26 cellular contexts compared by ENCODE assay signal in the genomic region with DNA sequence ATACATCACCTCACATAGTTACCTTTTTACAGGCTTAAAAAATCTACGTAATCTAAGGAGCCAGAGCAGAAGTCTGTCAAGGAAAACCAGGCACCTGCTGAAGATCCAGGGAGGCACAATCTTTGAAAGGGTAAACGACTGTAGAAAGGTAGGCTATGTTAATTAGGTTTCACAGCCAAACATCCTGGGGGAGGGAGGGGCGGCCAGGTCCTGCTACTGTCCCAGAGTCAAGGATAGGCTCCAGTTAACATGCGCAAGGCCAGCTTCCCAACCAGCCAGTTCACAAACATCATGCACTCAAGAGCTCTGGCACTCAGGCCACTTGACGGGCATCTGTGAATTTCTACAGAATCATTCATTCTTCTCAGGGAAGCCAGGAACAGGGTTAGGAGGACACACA.
"Had no signal": no experiment of that assay in that cellular context is flagged by ENCODE, and none has a peak within 500 bp of the region (broad histone marks: within the 10 kb centered on the region; RNA-seq: fewer than 3 reads in every experiment).

No MANE protein-coding gene starts in this region.

- H3K4me1 ChIP-seq: breast epithelium, esophagus squamous epithelium had no signal

- H3K4me3 ChIP-seq: breast epithelium, esophagus squamous epithelium, heart right ventricle, left lung, lower lobe of right lung, ovary, skin epidermis, stomach, tibial artery had no signal

- H3K9me3 Mint-ChIP-seq: activated CD4-positive, alpha-beta memory T cell treated with anti-CD3 and anti-CD28 coated beads, Interleukin-2, amount 10 ng/mL, durations not matched to agents 7 days and 5 days; activated CD4-positive, alpha-beta T cell treated with anti-CD3 and anti-CD28 coated beads, Interleukin-2, amount 10 ng/mL, durations not matched to agents 7 days and 5 days; dendritic cell treated with granulocyte-macrophage colony-stimulating factor and Interleukin-4, amounts not matched to agents 40 ng/mL and 50 ng/mL, for 4 days; nephron progenitor cell; T-helper 1 cell treated with Interleukin-12 subunit alpha and Interleukin-12 subunit beta and Interleukin-4 antibody, amounts not matched to agents 30 μg/mL and 1 μg/mL, for 36 hours had no signal

- H3K36me3 ChIP-seq: breast epithelium, ovary, tibial artery had no signal

- H3K27me3 Mint-ChIP-seq: activated CD4-positive, alpha-beta memory T cell treated with anti-CD3 and anti-CD28 coated beads, Interleukin-2, amount 10 ng/mL, durations not matched to agents 7 days and 5 days; activated CD4-positive, alpha-beta T cell treated with anti-CD3 and anti-CD28 coated beads, Interleukin-2, amount 10 ng/mL, durations not matched to agents 7 days and 5 days; dendritic cell treated with granulocyte-macrophage colony-stimulating factor and Interleukin-4, amounts not matched to agents 40 ng/mL and 50 ng/mL, for 4 days; progenitor cell of endocrine pancreas had no signal

- ATAC-seq: heart right ventricle, left lung, lower lobe of right lung, sciatic nerve had no signal

- H3K27ac ChIP-seq: breast epithelium, esophagus squamous epithelium, heart right ventricle, left lung, lower lobe of right lung, ovary, skin epidermis, stomach, tibial artery had no signal

- H3K9me3 ChIP-seq: breast epithelium, esophagus squamous epithelium, heart right ventricle, left lung, lower lobe of right lung, ovary, stomach, tibial artery had no signal

- H3K27ac Mint-ChIP-seq: activated CD4-positive, alpha-beta memory T cell treated with anti-CD3 and anti-CD28 coated beads, Interleukin-2, amount 10 ng/mL, durations not matched to agents 7 days and 5 days; activated CD4-positive, alpha-beta T cell treated with anti-CD3 and anti-CD28 coated beads, Interleukin-2, amount 10 ng/mL, durations not matched to agents 7 days and 5 days; dendritic cell treated with granulocyte-macrophage colony-stimulating factor and Interleukin-4, amounts not matched to agents 40 ng/mL and 50 ng/mL, for 4 days; nephron progenitor cell; progenitor cell of endocrine pancreas; T-helper 1 cell treated with Interleukin-12 subunit alpha and Interleukin-12 subunit beta and Interleukin-4 antibody, amounts not matched to agents 30 μg/mL and 1 μg/mL, for 36 hours had no signal

- H3K27me3 ChIP-seq: breast epithelium, esophagus squamous epithelium, heart right ventricle, left lung, ovary, stomach, tibial artery had no signal

- H3K4me3 Mint-ChIP-seq: activated CD4-positive, alpha-beta memory T cell treated with anti-CD3 and anti-CD28 coated beads, Interleukin-2, amount 10 ng/mL, durations not matched to agents 7 days and 5 days; activated CD4-positive, alpha-beta T cell treated with anti-CD3 and anti-CD28 coated beads, Interleukin-2, amount 10 ng/mL, durations not matched to agents 7 days and 5 days; dendritic cell treated with granulocyte-macrophage colony-stimulating factor and Interleukin-4, amounts not matched to agents 40 ng/mL and 50 ng/mL, for 4 days; nephron progenitor cell; T-helper 1 cell treated with Interleukin-12 subunit alpha and Interleukin-12 subunit beta and Interleukin-4 antibody, amounts not matched to agents 30 μg/mL and 1 μg/mL, for 36 hours had no signal

- DNase-seq: activated CD4-positive, alpha-beta memory T cell treated with anti-CD3 and anti-CD28 coated beads, Interleukin-2, amount 10 ng/mL, durations not matched to agents 7 days and 5 days; activated CD4-positive, alpha-beta T cell treated with anti-CD3 and anti-CD28 coated beads for 1 hour; activated CD4-positive, alpha-beta T cell treated with anti-CD3 and anti-CD28 coated beads, Interleukin-2, amount 10 ng/mL, durations not matched to agents 7 days and 5 days; activated effector memory CD4-positive, alpha-beta T cell treated with Interleukin-2 at 50 U/mL for 16 hours; activated naive CD4-positive, alpha-beta T cell treated with Interleukin-2 at 50 U/mL for 16 hours; amygdala; central memory CD4-positive, alpha-beta T cell; effector CD4-positive, alpha-beta T cell; esophagus squamous epithelium; foreskin melanocyte; heart right ventricle; left lung; lower lobe of right lung; mesenchymal stem cell; nephron progenitor cell; ovary; stimulated activated CD4-positive, alpha-beta T cell treated with anti-CD3 and anti-CD28 coated beads, Interleukin-12 subunit alpha, Interleukin-12 subunit beta, amount 100 ng/mL, for 4 hours; stimulated activated CD4-positive, alpha-beta T cell treated with anti-CD3 and anti-CD28 coated beads, Interleukin-4, amount 100 ng/mL, for 1 hour; stomach; tibial artery had no signal
